17 cellular contexts compared by ENCODE assay signal in the genomic region with DNA sequence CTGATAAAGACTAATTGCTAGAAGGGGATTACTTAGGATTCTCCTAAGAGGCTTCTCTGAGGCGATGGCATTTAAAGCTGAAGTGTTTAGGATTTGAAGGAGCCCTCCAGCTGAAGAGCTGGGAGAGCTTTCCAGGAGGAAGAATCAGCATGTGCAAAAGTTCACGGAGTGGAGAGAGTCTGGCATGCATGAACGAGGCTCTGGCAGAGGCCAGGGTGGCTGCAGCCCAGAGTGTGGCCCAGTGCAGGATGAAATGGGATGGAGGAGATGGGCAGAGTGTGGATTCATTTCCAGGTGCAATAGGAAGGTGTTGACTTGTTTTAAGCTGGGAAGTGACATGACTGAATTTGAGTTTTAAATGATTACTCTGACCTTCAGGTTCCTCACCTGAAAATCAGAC.
DNase-seq lines count a peak whose midpoint lies in the region; ATAC-seq, FAIRE-seq and TF ChIP-seq lines count a peak whose summit lies in the region.
"Had no signal": no experiment of that assay in that cellular context is flagged by ENCODE, and none has a peak within 500 bp of the region (broad histone marks: within the 10 kb centered on the region; RNA-seq: fewer than 3 reads in every experiment).

No MANE protein-coding gene starts in this region.

- no peak overlapping the region for H4K91ac ChIP-seq in IMR-90 (ENCODE audit: insufficient read depth, low read depth, low read length)

- H3K14ac ChIP-seq in IMR-90 (replicated peaks; ENCODE audit: low read depth, low read length): no peak overlapping the region

- no peaks in the 10 kb centered on the region for H4K20me1 ChIP-seq in IMR-90 (ENCODE audit: insufficient read depth, low read length)
- H4K20me1 ChIP-seq: BLaER1 treated with 17β-estradiol and CSF1 and Interleukin-3, amounts not matched to agents 10 nM and 100 nM had no signal

- H3K79me1 ChIP-seq in IMR-90 (ENCODE audit: low read depth in 1 of 2, low read length in 2 of 2): no peaks in the 10 kb centered on the region

- H3K4me3 ChIP-seq in left ventricle myocardium inferior: no peak overlapping the region
- no peak overlapping the region for H3K4me3 ChIP-seq in IMR-90 (ENCODE audit: insufficient read depth, low read depth, low read length)
- H3K4me3 ChIP-seq in left lung: no peak overlapping the region
- H3K4me3 ChIP-seq: BLaER1 treated with 17β-estradiol and CSF1 and Interleukin-3, amounts not matched to agents 10 nM and 100 nM; HAP-1; K562 had no signal

- WGBS in IMR-90 (ENCODE audit: extremely low coverage in 2 of 2, insufficient read length in 1 of 2), 2 experiments: 11% methylated on average over 3 of the region's 3 CpGs; no CpG with 5 or more reads in 1 of the 2 experiments

- no peak overlapping the region for H2BK15ac ChIP-seq in IMR-90 (ENCODE audit: low read depth, low read length)

- intact Hi-C loops in Right ventricle myocardium superior (cut with DNase I) (no loop called here), left ventricle myocardium inferior (cut with micrococcal nuclease) (no loop called here), IMR-90 (cut with micrococcal nuclease) (no loop called here), left lung (cut with DNase I) (no loop called here)

- no peak overlapping the region for H4K8ac ChIP-seq in IMR-90 (ENCODE audit: low read depth in 2 of 2, low read length in 2 of 2)

- peak overlapping the region; percentile 30 for H2AK9ac ChIP-seq in IMR-90 (replicated peaks; ENCODE audit: low read depth, low read length, poor library complexity)

- no peaks in the 10 kb centered on the region for H3K9me1 ChIP-seq in IMR-90 (ENCODE audit: insufficient read depth, low read length)

- POLR2A ChIA-PET in IMR-90 (lab: Charles Lee; ENCODE audit: unreplicated experiment): no interaction called here

- TF ChIP-seq CTCF in left ventricle myocardium inferior (IDR thresholded peaks at IDR 0.05; ENCODE audit: borderline replicate concordance) (no peak), IMR-90 (conservative IDR thresholded peaks at IDR 0.05; ENCODE audit: low read depth, low read length) (no peak), left lung (IDR thresholded peaks at IDR 0.05) (no peak)

- no peak overlapping the region for H3K56ac ChIP-seq in IMR-90 (ENCODE audit: extremely low read depth, insufficient read depth, low read length)

- H3K23ac ChIP-seq in IMR-90 (ENCODE audit: low read depth, low read length): no peak overlapping the region

- no peak for TF ChIP-seq POLR2A in IMR-90 (IDR thresholded peaks at IDR 0.05; ENCODE audit: low read depth, low read length)

- DNase-seq in Right ventricle myocardium superior (no peak), left ventricle myocardium inferior (no peak), IMR-90 (no peak), left lung (no peak), ureter (ENCODE audit: low spot score) (no peak), frontal cortex (ENCODE audit: low spot score in 2 of 2) (no peak), OCI-M2 (lab: John Stamatoyannopoulos, UW; ENCODE audit: unreplicated experiment) (no peak)
- DNase-seq: ACHN; CD4-positive, CD25-positive, alpha-beta regulatory T cell; DND-41; GDM1; GOT3 had no signal

- H3K9me3 ChIP-seq in left ventricle myocardium inferior (replicated peaks) (peaks cover 6% of the 10 kb centered on the region), IMR-90 (ENCODE audit: control insufficient read depth, insufficient read depth, low read length) (peaks cover 8% of the 10 kb centered on the region; the same call in 1 of the 2 replicates), left lung (peaks cover 0 to 3% of the 10 kb centered on the region in 2 donors)
- H3K9me3 ChIP-seq: HAP-1 had no signal

- H3K27me3 ChIP-seq in left ventricle myocardium inferior (ENCODE audit: low read depth) (peaks cover 30% of the 10 kb centered on the region), IMR-90 (ENCODE audit: control insufficient read depth, insufficient read depth, low read length) (no peaks in the 10 kb centered on the region), left lung (peaks cover 0 to 20% of the 10 kb centered on the region in 2 donors)
- H3K27me3 ChIP-seq: BLaER1 treated with 17β-estradiol and CSF1 and Interleukin-3, amounts not matched to agents 10 nM and 100 nM had no signal

- H2AK5ac ChIP-seq in IMR-90 (ENCODE audit: low read depth, low read length): no peak overlapping the region

- no peak overlapping the region for H2BK20ac ChIP-seq in IMR-90 (ENCODE audit: low read depth, low read length)

- H2AFZ ChIP-seq in IMR-90 (replicated peaks; ENCODE audit: low read length, poor library complexity): no peak overlapping the region

- H3K4ac ChIP-seq in IMR-90 (ENCODE audit: low read depth, low read length): no peak overlapping the region

- FAIRE-seq in frontal cortex (lab: Jason Lieb, UNC): no peak
- FAIRE-seq: GM12892, K562 had no signal

- no peaks in the 10 kb centered on the region for H3K4me1 ChIP-seq in left ventricle myocardium inferior
- H3K4me1 ChIP-seq in IMR-90 (ENCODE audit: control insufficient read depth, insufficient read depth, low read length): no peaks in the 10 kb centered on the region
- no peaks in the 10 kb centered on the region for H3K4me1 ChIP-seq in left lung
- H3K4me1 ChIP-seq: BLaER1 treated with 17β-estradiol and CSF1 and Interleukin-3, amounts not matched to agents 10 nM and 100 nM; HAP-1 had no signal

- H3K18ac ChIP-seq in IMR-90 (ENCODE audit: low read depth, low read length): no peak overlapping the region

- ATAC-seq in Right ventricle myocardium superior (ENCODE audit: poor library complexity) (peak; percentile 60), IMR-90 (ENCODE audit: low read depth) (no peak), left lung (peak; percentile 23)
- ATAC-seq: K562 had no signal

- no peak overlapping the region for H2BK120ac ChIP-seq in IMR-90 (ENCODE audit: low read depth, low read length)

- H3K27ac ChIP-seq in left ventricle myocardium inferior (replicated peaks) (no peak overlapping the region), IMR-90 (ENCODE audit: insufficient read depth, low read length) (no peak overlapping the region), left lung (no peak overlapping the region)
- H3K27ac ChIP-seq: BLaER1 treated with 17β-estradiol and CSF1 and Interleukin-3, amounts not matched to agents 10 nM and 100 nM; HL-60 had no signal

- H3K36me3 ChIP-seq in left ventricle myocardium inferior: no peaks in the 10 kb centered on the region
- no peaks in the 10 kb centered on the region for H3K36me3 ChIP-seq in IMR-90 (ENCODE audit: control insufficient read depth, insufficient read depth, low read length)
- no peaks in the 10 kb centered on the region for H3K36me3 ChIP-seq in left lung
- H3K36me3 ChIP-seq: BLaER1 treated with 17β-estradiol and CSF1 and Interleukin-3, amounts not matched to agents 10 nM and 100 nM; HAP-1 had no signal

- H3K4me2 ChIP-seq in IMR-90 (ENCODE audit: low read depth, low read length): no peak overlapping the region
- H3K4me2 ChIP-seq: BLaER1 treated with 17β-estradiol and CSF1 and Interleukin-3, amounts not matched to agents 10 nM and 100 nM had no signal

- H4K5ac ChIP-seq in IMR-90 (ENCODE audit: low read depth, low read length): no peak overlapping the region

- in situ Hi-C loops in IMR-90 (cut with MboI; ENCODE audit: low sequenced_read_pairs): no loop called here

- no peak for TF ChIP-seq RAD21 in IMR-90 (IDR thresholded peaks at IDR 0.05; ENCODE audit: low read length)

- no TSS peak for BruUV-seq in IMR-90 (replicated peaks; lab: Mats Ljungman, UMichigan)

- CTCF ChIA-PET in IMR-90 (lab: Yijun Ruan, JAX): no interaction called here

- no peak overlapping the region for H3K9ac ChIP-seq in IMR-90 (ENCODE audit: low read depth, low read length)
- H3K9ac ChIP-seq: BLaER1 treated with 17β-estradiol and CSF1 and Interleukin-3, amounts not matched to agents 10 nM and 100 nM had no signal

- dilution Hi-C loops in IMR-90 (cut with HindIII; ENCODE audit: low sequenced_read_pairs, unreplicated experiment): no loop called here

- H2BK5ac ChIP-seq in IMR-90 (ENCODE audit: low read depth, low read length, poor library complexity, severe bottlenecking): no peak overlapping the region

TF ChIP-seq in IMR-90, 13 proteins besides CTCF, POLR2A, EP300 and RAD21:
- TF ChIP-seq, protein P1, sequence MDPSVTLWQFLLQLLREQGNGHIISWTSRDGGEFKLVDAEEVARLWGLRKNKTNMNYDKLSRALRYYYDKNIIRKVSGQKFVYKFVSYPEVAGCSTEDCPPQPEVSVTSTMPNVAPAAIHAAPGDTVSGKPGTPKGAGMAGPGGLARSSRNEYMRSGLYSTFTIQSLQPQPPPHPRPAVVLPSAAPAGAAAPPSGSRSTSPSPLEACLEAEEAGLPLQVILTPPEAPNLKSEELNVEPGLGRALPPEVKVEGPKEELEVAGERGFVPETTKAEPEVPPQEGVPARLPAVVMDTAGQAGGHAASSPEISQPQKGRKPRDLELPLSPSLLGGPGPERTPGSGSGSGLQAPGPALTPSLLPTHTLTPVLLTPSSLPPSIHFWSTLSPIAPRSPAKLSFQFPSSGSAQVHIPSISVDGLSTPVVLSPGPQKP (IDR thresholded peaks at IDR 0.05; ENCODE audit: borderline replicate concordance, low read depth, low read length): no peak
- TF ChIP-seq MAFK (IDR thresholded peaks at IDR 0.05; ENCODE audit: low read depth, low read length) (no peak), CEBPB (IDR thresholded peaks at IDR 0.05; ENCODE audit: low read depth, low read length) (no peak), RCOR1 (IDR thresholded peaks at IDR 0.05; ENCODE audit: insufficient replicate concordance, low read length) (no peak), NFE2L2 (IDR thresholded peaks at IDR 0.05; ENCODE audit: low read depth, low read length) (no peak), RFX5 (IDR thresholded peaks at IDR 0.05; ENCODE audit: low read depth, low read length) (no peak), MAZ (IDR thresholded peaks at IDR 0.05; ENCODE audit: borderline replicate concordance, low read depth, low read length) (no peak), FOS (IDR thresholded peaks at IDR 0.05; ENCODE audit: low read depth, low read length) (no peak), BHLHE40 (IDR thresholded peaks at IDR 0.05; ENCODE audit: low read depth, low read length) (no peak), CHD1 (IDR thresholded peaks at IDR 0.05; ENCODE audit: low read depth, low read length) (no peak), MXI1 (IDR thresholded peaks at IDR 0.05; ENCODE audit: borderline replicate concordance, low read depth, low read length) (no peak), SMC3 (IDR thresholded peaks at IDR 0.05; ENCODE audit: low read depth, low read length) (no peak)
- TF ChIP-seq, protein P2, sequence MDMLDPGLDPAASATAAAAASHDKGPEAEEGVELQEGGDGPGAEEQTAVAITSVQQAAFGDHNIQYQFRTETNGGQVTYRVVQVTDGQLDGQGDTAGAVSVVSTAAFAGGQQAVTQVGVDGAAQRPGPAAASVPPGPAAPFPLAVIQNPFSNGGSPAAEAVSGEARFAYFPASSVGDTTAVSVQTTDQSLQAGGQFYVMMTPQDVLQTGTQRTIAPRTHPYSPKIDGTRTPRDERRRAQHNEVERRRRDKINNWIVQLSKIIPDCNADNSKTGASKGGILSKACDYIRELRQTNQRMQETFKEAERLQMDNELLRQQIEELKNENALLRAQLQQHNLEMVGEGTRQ (IDR thresholded peaks at IDR 0.05; ENCODE audit: low read depth, low read length): no peak
TF ChIP-seq in IMR-90: peak in this region for 0.
